ENCODE assay signal across 7 cellular contexts in genomic region chr3:403826-404225, GRCh38.
"Had no signal": no experiment of that assay in that cellular context is flagged by ENCODE, and none has a peak within 500 bp of the region (broad histone marks: within the 10 kb centered on the region; RNA-seq: fewer than 3 reads in every experiment).

No MANE protein-coding gene starts in this region.

- ATAC-seq: HepG2, K562 had no signal

- H3K4me1 Mint-ChIP-seq: IgD-negative memory B cell had no signal

- H3K9me3 Mint-ChIP-seq: IgD-negative memory B cell had no signal

- H3K4me3 Mint-ChIP-seq: IgD-negative memory B cell had no signal

- H3K4me3 ChIP-seq: K562 had no signal

- DNase-seq: IMR-90, KBM-7 had no signal

- FAIRE-seq: HepG2, HTR-8/SVneo, K562 had no signal

- H3K27ac ChIP-seq: HL-60 had no signal

- H3K27ac Mint-ChIP-seq: IgD-negative memory B cell had no signal
